1 cellular context compared by ENCODE assay signal in genomic region chr5:159915913-159916840, GRCh38.
TF ChIP-seq lines count a peak whose summit lies in the region.

TSS of gene ADRA1B (plus strand) at chr5:159916482. CDS start at chr5:159916906, 424 bp downstream.

TF ChIP-seq in HEK293, 187 proteins besides CTCF, POLR2A, EP300 and RAD21 (continued from another document):
- no peak for TF ChIP-seq ZNF280D (tag by site-specific recombination; IDR thresholded peaks at IDR 0.05)
- TF ChIP-seq ZFHX2 (tag by site-specific recombination; conservative IDR thresholded peaks at IDR 0.05): no peak; the same call in 1 of the 2 replicates
- TF ChIP-seq ELK4 (IDR thresholded peaks at IDR 0.05; ENCODE audit: borderline replicate concordance, low read depth, low read length): no peak
- TF ChIP-seq KLF9 (tag by site-specific recombination; IDR thresholded peaks at IDR 0.05; ENCODE audit: low read depth): peak; percentile 66
- no peak for TF ChIP-seq BCL11A (tag by site-specific recombination; IDR thresholded peaks at IDR 0.05; ENCODE audit: low read depth)
- TF ChIP-seq PRDM4 (tag by site-specific recombination; IDR thresholded peaks at IDR 0.05): no peak
- no peak for TF ChIP-seq ZNF223 (tag by site-specific recombination; IDR thresholded peaks at IDR 0.05)
- no peak for TF ChIP-seq RBAK (tag by site-specific recombination; IDR thresholded peaks at IDR 0.05)
- no peak for TF ChIP-seq ZNF140 (tag by site-specific recombination; IDR thresholded peaks at IDR 0.05)
- TF ChIP-seq ZNF133 (tag by site-specific recombination; IDR thresholded peaks at IDR 0.05): no peak
- no peak for TF ChIP-seq ZNF704 (tag by site-specific recombination; IDR thresholded peaks at IDR 0.05)
- TF ChIP-seq KLF16 (tag by site-specific recombination; IDR thresholded peaks at IDR 0.05): no peak
- TF ChIP-seq ZNF132 (tag by site-specific recombination; IDR thresholded peaks at IDR 0.05; ENCODE audit: borderline replicate concordance): no peak
- no peak for TF ChIP-seq ZNF155 (tag by site-specific recombination; IDR thresholded peaks at IDR 0.05)
